ENCODE assay signal across 8 cellular contexts in the genomic region with DNA sequence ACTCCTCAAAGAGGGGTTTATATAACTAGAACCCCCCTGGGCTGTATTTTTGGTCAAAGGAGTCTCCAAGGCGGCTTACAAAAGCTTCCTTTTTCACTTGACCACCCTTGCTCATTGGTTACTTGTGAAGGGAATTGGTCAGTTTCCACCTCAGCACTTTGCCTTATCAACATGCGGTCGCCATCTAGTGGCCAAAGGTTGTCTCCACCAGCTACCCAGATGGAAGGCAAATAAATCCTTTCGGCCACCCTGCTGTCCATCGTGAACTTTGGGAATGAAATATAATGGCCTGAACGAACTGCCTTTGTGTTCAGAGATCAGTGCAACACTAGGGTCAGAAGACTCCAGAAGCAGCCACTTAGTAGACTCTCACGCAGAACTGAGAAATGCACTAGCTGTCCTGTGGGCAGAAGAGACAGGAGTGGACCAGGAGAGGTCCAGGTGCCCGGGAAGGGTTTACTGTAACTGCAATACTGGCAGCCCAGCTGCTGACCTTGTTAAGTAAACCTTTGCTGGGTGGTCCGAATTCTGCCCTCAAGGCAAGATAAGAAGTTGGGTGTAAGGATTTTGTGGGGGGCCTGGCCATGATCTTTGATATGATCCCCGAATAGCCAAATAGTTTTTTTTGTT.
A peak's percentile ranks its signal among the peaks of the same experiment; 100 is the strongest.
DNase-seq lines count a peak whose midpoint lies in the region; ATAC-seq and TF ChIP-seq lines count a peak whose summit lies in the region.

No MANE protein-coding gene starts in this region.

- POLR2A ChIA-PET in BJ (lab: Charles Lee): no interaction called here

- intact Hi-C loops in gastrocnemius medialis (cut with DNase I; ENCODE audit: low total_unique reads): loop anchor here (1.0 to 5.0 kb wide), 3 partner anchors 139 to 217 kb away; no protein-coding TSS in a partner anchor

- H3K27ac ChIP-seq in iPS DF 6.9 (ENCODE audit: low read length): no peak overlapping the region
- H3K27ac ChIP-seq in gastrocnemius medialis: peak overlapping the region; percentile 44 to 92 (median 52)

- CTCF ChIA-PET in BJ (lab: Yijun Ruan, JAX): interaction anchor here (0.6 to 18.1 kb wide), 40 partner anchors 13 to 371 kb away, joined by 3 to 275 read pairs (median 4); partner anchors contain the start of gene SLC26A2

- peak; percentile 53 for ATAC-seq in GM18873 (IDR thresholded peaks at IDR 0.05; ENCODE audit: low FRiP score, unreplicated experiment)
- peak; percentile 62 for ATAC-seq in HG03565 (IDR thresholded peaks at IDR 0.05; ENCODE audit: unreplicated experiment)
- ATAC-seq in gastrocnemius medialis: peak; percentile 45 to 60
- ATAC-seq in HG02884 (IDR thresholded peaks at IDR 0.05; ENCODE audit: unreplicated experiment): no peak

- WGBS in iPS DF 6.9 (ENCODE audit: insufficient coverage, insufficient read length): no CpG with 5 or more reads among the region's 10 CpGs

- in situ Hi-C loops in astrocyte of the spinal cord (cut with HindIII; ENCODE audit: low sequenced_read_pairs) (no loop called here), gastrocnemius medialis (cut with MboI; ENCODE audit: low sequenced_read_pairs in 4 of 4) (loop anchor here (5.0 to 10.0 kb wide), 3 partner anchors 134 to 218 kb away; no protein-coding TSS in a partner anchor)

- no peak for TF ChIP-seq POLR2A in gastrocnemius medialis (IDR thresholded peaks at IDR 0.05)

- no peak for DNase-seq in BJ (ENCODE audit: low read depth)
- peak; percentile 60 for DNase-seq in SK-N-DZ (ENCODE audit: low spot score)
- DNase-seq in astrocyte of the spinal cord (ENCODE audit: low read depth, low spot score): peak; percentile 77
- peak; percentile 57 for DNase-seq in iPS DF 6.9 (ENCODE audit: low read depth, low spot score)
- peak; percentile 56 to 78 for DNase-seq in gastrocnemius medialis

- TF ChIP-seq CTCF in BJ (IDR thresholded peaks at IDR 0.05; ENCODE audit: insufficient read depth, low read depth, low read length): peak; percentile 92
- peak; percentile 95 for TF ChIP-seq CTCF in astrocyte of the spinal cord (IDR thresholded peaks at IDR 0.05; ENCODE audit: low read depth, low read length)
- peak; percentile 85 to 93 (median 90) for TF ChIP-seq CTCF in gastrocnemius medialis (IDR thresholded peaks at IDR 0.05 in 4 of 5, conservative IDR thresholded peaks at IDR 0.05 in 1 of 5)

- H3K9me3 ChIP-seq in iPS DF 6.9 (ENCODE audit: control insufficient read depth, insufficient read depth, low read length) (no peaks in the 10 kb centered on the region), gastrocnemius medialis (no peaks in the 10 kb centered on the region)

- H3K4me3 ChIP-seq in BJ (ENCODE audit: low read depth, low read length) (no peak overlapping the region), astrocyte of the spinal cord (ENCODE audit: low read depth, low read length) (no peak overlapping the region), iPS DF 6.9 (ENCODE audit: low read length) (no peak overlapping the region), gastrocnemius medialis (no peak overlapping the region)

- H3K27me3 ChIP-seq in BJ (ENCODE audit: control insufficient read depth, insufficient read depth, low read length): peaks cover 6% of the 10 kb centered on the region
- no peaks in the 10 kb centered on the region for H3K27me3 ChIP-seq in iPS DF 6.9 (ENCODE audit: control insufficient read depth, insufficient read depth, low read length)
- no peaks in the 10 kb centered on the region for H3K27me3 ChIP-seq in gastrocnemius medialis

- H3K36me3 ChIP-seq in BJ (ENCODE audit: control insufficient read depth, insufficient read depth, low read length) (no peaks in the 10 kb centered on the region), iPS DF 6.9 (ENCODE audit: control insufficient read depth, insufficient read depth, low read length) (no peaks in the 10 kb centered on the region), gastrocnemius medialis (peaks cover 0 to 13% of the 10 kb centered on the region in 2 donors)

- no peaks in the 10 kb centered on the region for H3K4me1 ChIP-seq in iPS DF 6.9 (ENCODE audit: control insufficient read depth, insufficient read depth, low read length)
- H3K4me1 ChIP-seq in gastrocnemius medialis: peaks cover 20 to 25% of the 10 kb centered on the region in 2 donors
